In genomic region chr3:36446230-36446629, GRCh38 we compare ENCODE assay signal across 22 cellular contexts.
"Had no signal": no experiment of that assay in that cellular context is flagged by ENCODE, and none has a peak within 500 bp of the region (broad histone marks: within the 10 kb centered on the region; RNA-seq: fewer than 3 reads in every experiment).

No MANE protein-coding gene starts in this region.

- H3K36me3 ChIP-seq: adrenal gland, cardiac muscle cell, left lung had no signal

- H3K9me3 ChIP-seq: adrenal gland, left lung, uterus had no signal

- ATAC-seq: activated CD8-positive, alpha-beta memory T cell treated with anti-CD3 and anti-CD28 coated beads, Interleukin-2, amount 10 ng/mL, durations not matched to agents 7 days and 5 days; activated naive CD4-positive, alpha-beta T cell treated with anti-CD3 and anti-CD28 coated beads, Interleukin-2, amount 50 U/mL, for 72 hours; left lung; naive thymus-derived CD4-positive, alpha-beta T cell; sciatic nerve; stimulated activated naive B cell treated with anti-CD40 and anti-IgM and Interleukin-4, amounts not matched to agents 10 μg/mL and 1 μg/mL and 100 μg/mL, for 72 hours had no signal

- H3K27me3 Mint-ChIP-seq: activated B cell treated with CpG ODN at 0.5 μM for 24 hours; activated CD4-positive, alpha-beta memory T cell treated with anti-CD3 and anti-CD28 coated beads for 36 hours; activated CD8-positive, alpha-beta memory T cell treated with anti-CD3 and anti-CD28 coated beads, Interleukin-2, amount 10 ng/mL, durations not matched to agents 7 days and 5 days; stimulated activated naive B cell treated with anti-CD40 and anti-IgM and Interleukin-4, amounts not matched to agents 10 μg/mL and 1 μg/mL and 100 μg/mL, for 72 hours had no signal

- H3K9me3 Mint-ChIP-seq: activated B cell treated with CpG ODN at 0.5 μM for 24 hours; activated CD4-positive, alpha-beta memory T cell treated with anti-CD3 and anti-CD28 coated beads for 36 hours; activated naive CD4-positive, alpha-beta T cell treated with anti-CD3 and anti-CD28 coated beads, Interleukin-2, amount 50 U/mL, for 72 hours; neural crest cell; T-helper 1 cell treated with Interleukin-12 subunit alpha and Interleukin-12 subunit beta and Interleukin-4 antibody, amounts not matched to agents 30 μg/mL and 1 μg/mL, for 36 hours had no signal

- FAIRE-seq: small intestine had no signal

- H3K4me1 Mint-ChIP-seq: activated B cell treated with CpG ODN at 0.5 μM for 24 hours; activated CD8-positive, alpha-beta memory T cell treated with anti-CD3 and anti-CD28 coated beads, Interleukin-2, amount 10 ng/mL, durations not matched to agents 7 days and 5 days; neural crest cell had no signal

- H3K27ac ChIP-seq: adrenal gland, cardiac muscle cell, left lung had no signal

- H3K27me3 ChIP-seq: adrenal gland, cardiac muscle cell, left lung, uterus had no signal

- H3K4me3 ChIP-seq: adrenal gland, cardiac muscle cell, left lung, lung, uterus had no signal

- H3K4me3 Mint-ChIP-seq: activated B cell treated with CpG ODN at 0.5 μM for 24 hours; activated CD4-positive, alpha-beta memory T cell treated with anti-CD3 and anti-CD28 coated beads for 36 hours; activated CD8-positive, alpha-beta memory T cell treated with anti-CD3 and anti-CD28 coated beads, Interleukin-2, amount 10 ng/mL, durations not matched to agents 7 days and 5 days; naive thymus-derived CD4-positive, alpha-beta T cell; neural crest cell; stimulated activated naive B cell treated with anti-CD40 and anti-IgM and Interleukin-4, amounts not matched to agents 10 μg/mL and 1 μg/mL and 100 μg/mL, for 72 hours; T-helper 1 cell treated with Interleukin-12 subunit alpha and Interleukin-12 subunit beta and Interleukin-4 antibody, amounts not matched to agents 30 μg/mL and 1 μg/mL, for 36 hours had no signal

- H3K4me1 ChIP-seq: left lung, uterus had no signal

- H3K36me3 Mint-ChIP-seq: activated CD4-positive, alpha-beta memory T cell treated with anti-CD3 and anti-CD28 coated beads for 36 hours; activated CD8-positive, alpha-beta memory T cell treated with anti-CD3 and anti-CD28 coated beads, Interleukin-2, amount 10 ng/mL, durations not matched to agents 7 days and 5 days; activated naive CD4-positive, alpha-beta T cell treated with anti-CD3 and anti-CD28 coated beads, Interleukin-2, amount 50 U/mL, for 72 hours; naive thymus-derived CD4-positive, alpha-beta T cell; stimulated activated naive B cell treated with anti-CD40 and anti-IgM and Interleukin-4, amounts not matched to agents 10 μg/mL and 1 μg/mL and 100 μg/mL, for 72 hours had no signal

- DNase-seq: activated B cell treated with CpG ODN at 0.5 μM for 24 hours; activated CD4-positive, alpha-beta memory T cell treated with anti-CD3 and anti-CD28 coated beads for 36 hours; activated CD4-positive, alpha-beta T cell treated with anti-CD3 and anti-CD28 coated beads for 48 hours; activated CD8-positive, alpha-beta memory T cell treated with anti-CD3 and anti-CD28 coated beads, Interleukin-2, amount 10 ng/mL, durations not matched to agents 7 days and 5 days; activated gamma-delta T cell treated with Interleukin-2 at 50 U/mL for 16 hours; adrenal gland; cortex of kidney; left lung; naive thymus-derived CD4-positive, alpha-beta T cell; small intestine; stimulated activated CD4-positive, alpha-beta T cell treated with anti-CD3 and anti-CD28 coated beads, Interleukin-2, amount 100 ng/mL, for 48 hours; stimulated activated CD8-positive, alpha-beta memory T cell treated with anti-CD3 and anti-CD28 coated beads, Interleukin-4, amount 100 ng/mL, for 48 hours; stimulated activated naive B cell treated with anti-CD40 and anti-IgM and Interleukin-4, amounts not matched to agents 10 μg/mL and 1 μg/mL and 100 μg/mL, for 72 hours; T1000; trophoblast cell; uterus had no signal

- H3K27ac Mint-ChIP-seq: activated B cell treated with CpG ODN at 0.5 μM for 24 hours; activated CD4-positive, alpha-beta memory T cell treated with anti-CD3 and anti-CD28 coated beads for 36 hours; activated CD8-positive, alpha-beta memory T cell treated with anti-CD3 and anti-CD28 coated beads, Interleukin-2, amount 10 ng/mL, durations not matched to agents 7 days and 5 days; activated naive CD4-positive, alpha-beta T cell treated with anti-CD3 and anti-CD28 coated beads, Interleukin-2, amount 50 U/mL, for 72 hours; naive thymus-derived CD4-positive, alpha-beta T cell; stimulated activated naive B cell treated with anti-CD40 and anti-IgM and Interleukin-4, amounts not matched to agents 10 μg/mL and 1 μg/mL and 100 μg/mL, for 72 hours; T-helper 1 cell treated with Interleukin-12 subunit alpha and Interleukin-12 subunit beta and Interleukin-4 antibody, amounts not matched to agents 30 μg/mL and 1 μg/mL, for 36 hours had no signal
